18 cellular contexts compared by ENCODE assay signal in the genomic region with DNA sequence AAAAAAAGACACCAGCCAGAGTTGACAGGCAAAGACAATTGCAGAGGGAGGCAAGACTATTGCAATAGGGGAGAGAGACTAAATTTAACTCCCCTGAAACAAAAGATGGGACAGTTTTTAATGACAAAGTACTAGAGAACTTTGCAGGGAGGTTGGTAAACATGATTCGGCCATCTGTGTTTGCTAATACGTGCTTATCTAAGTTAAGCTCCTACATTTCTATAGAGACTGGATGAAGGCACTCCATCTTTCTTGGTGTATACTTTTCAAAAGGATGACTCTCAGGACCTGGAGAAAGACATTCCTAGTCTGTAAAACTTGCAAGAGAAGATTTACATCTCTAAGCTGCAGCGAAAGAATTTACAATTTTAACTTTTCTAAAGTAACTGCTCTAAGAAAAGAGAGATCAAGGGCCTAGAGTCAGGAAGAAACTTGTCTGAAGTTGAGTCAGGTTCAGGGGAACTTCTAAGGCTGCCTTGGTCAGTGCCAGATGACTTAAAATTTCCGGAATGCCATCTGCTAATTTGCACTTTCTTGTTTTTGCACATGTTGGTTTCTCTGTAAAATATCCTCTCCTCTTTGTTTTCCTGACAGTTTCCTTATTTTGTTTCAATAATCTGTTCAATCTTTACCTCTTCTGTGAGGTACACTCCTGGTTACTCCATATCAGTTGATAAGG. TPM values are rescaled to one million over a fixed set of nuclear protein-coding genes. Genes with fewer than 3 reads are reported as not detected.
A peak's percentile ranks its signal among the peaks of the same experiment; 100 is the strongest.
DNase-seq lines count a peak whose midpoint lies in the region; ATAC-seq, FAIRE-seq and TF ChIP-seq lines count a peak whose summit lies in the region.
"Had no signal": no experiment of that assay in that cellular context is flagged by ENCODE, and none has a peak within 500 bp of the region (broad histone marks: within the 10 kb centered on the region; RNA-seq: fewer than 3 reads in every experiment).

No MANE protein-coding gene starts in this region.

- POLR2A ChIA-PET in OCI-LY7 (lab: Charles Lee) = interaction anchor here (0.6 to 3.2 kb wide), 25 partner anchors 10 to 1165 kb away, joined by 3 to 24 read pairs (median 4); a partner anchor contains a TSS

- H2AFZ ChIP-seq in OCI-LY7 (ENCODE audit: low read length) = peak overlapping the region; percentile 28; the same call in 1 of the 2 replicates
- H2AFZ ChIP-seq: PC-9 had no signal

- peaks cover 95% of the 10 kb centered on the region for H3K4me1 ChIP-seq in OCI-LY7 (ENCODE audit: insufficient read depth, low read length, poor library complexity, severe bottlenecking)
- H3K4me1 ChIP-seq: breast epithelium, HAP-1, suprapubic skin had no signal

- peak overlapping the region; percentile 81 for H3K4me2 ChIP-seq in OCI-LY7 (ENCODE audit: low read length)
- H3K4me2 ChIP-seq: PC-9 had no signal

- FAIRE-seq in GM18507 (lab: Jason Lieb, UNC) = peak; percentile 85
- FAIRE-seq in frontal cortex (lab: Jason Lieb, UNC) = no peak

- intact Hi-C loops in OCI-LY7 (cut with micrococcal nuclease; ENCODE audit: unreplicated experiment) = loop anchor here (1.0 to 10.0 kb wide), 7 partner anchors 54 to 1386 kb away; a partner anchor contains a TSS

- peaks cover 33% of the 10 kb centered on the region for H3K36me3 ChIP-seq in OCI-LY7 (ENCODE audit: insufficient read depth, low read length)
- H3K36me3 ChIP-seq: breast epithelium, HAP-1, left lung, suprapubic skin had no signal

- no peaks in the 10 kb centered on the region for H4K20me1 ChIP-seq in OCI-LY7 (ENCODE audit: insufficient read depth, low read length)

- CTCF ChIA-PET in OCI-LY7 (lab: Charles Lee; ENCODE audit: unreplicated experiment) = no interaction called here

- peak overlapping the region; percentile 100 for H3K27ac ChIP-seq in OCI-LY7 (ENCODE audit: low read depth, low read length, poor library complexity, severe bottlenecking)
- H3K27ac ChIP-seq: breast epithelium, left lung, PC-9, suprapubic skin, VCaP had no signal

- DNase-seq in GM18507 (ENCODE audit: extremely low spot score, insufficient read length, low read depth) (no peak), OCI-LY7 (ENCODE audit: low spot score) (peak; percentile 89), OCI-M1 (lab: John Stamatoyannopoulos, UW) (no peak), NCI-H146 treated with DMSO at 0.1 percent for 48 hours (lab: John Stamatoyannopoulos, UW; ENCODE audit: unreplicated experiment) (no peak), frontal cortex (ENCODE audit: low spot score in 2 of 2) (no peak)
- no peak for DNase-seq in activated CD4-positive, alpha-beta T cell treated with anti-CD3 and anti-CD28 coated beads for 1 hour
- DNase-seq: activated naive CD4-positive, alpha-beta T cell treated with anti-CD3 and anti-CD28 coated beads for 36 hours; NCI-H1105 treated with DMSO at 0.1 percent for 48 hours; NCI-H226; PC-9 had no signal

- BruUV-seq in OCI-LY7 (replicated peaks; lab: Mats Ljungman, UMichigan) = TSS peak; percentile 86

- peak overlapping the region; percentile 53 for H3K4me3 ChIP-seq in OCI-LY7 (ENCODE audit: low read depth, low read length, poor library complexity, severe bottlenecking)
- H3K4me3 ChIP-seq: breast epithelium, HAP-1, left lung, PC-9, suprapubic skin had no signal

- peak; percentile 13 for ATAC-seq in GM19467 (IDR thresholded peaks at IDR 0.05; ENCODE audit: unreplicated experiment)
- ATAC-seq in HG03045 (IDR thresholded peaks at IDR 0.05; ENCODE audit: unreplicated experiment) = peak; percentile 42
- ATAC-seq: left lung had no signal

- TF ChIP-seq CTCF in OCI-LY7 (conservative IDR thresholded peaks at IDR 0.05; ENCODE audit: low read length) = no peak

- H3K9me2 ChIP-seq in OCI-LY7 (ENCODE audit: insufficient read depth, low read length) = no peaks in the 10 kb centered on the region

- peaks cover 33% of the 10 kb centered on the region; the same call in 1 of the 2 replicates for H3K9me3 ChIP-seq in OCI-LY7 (ENCODE audit: low read length)
- H3K9me3 ChIP-seq: breast epithelium, HAP-1, suprapubic skin had no signal

- no peaks in the 10 kb centered on the region for H3K79me2 ChIP-seq in OCI-LY7 (ENCODE audit: insufficient read depth, low read depth, low read length)

RNA-seq across cellular contexts. Expression of a gene that starts 10.6 kb away (rescaled TPM):
- 1.0 and 1.7 TPM in 2 replicates for total RNA-seq in OCI-LY7 (2014; rRNA removed; shearing (Covaris generic))
- total RNA-seq in OCI-LY7 (2022) (1.1 and 1.2 TPM in 2 replicates), frontal cortex (0.41 TPM)
- total RNA-seq: activated naive CD4-positive, alpha-beta T cell treated with anti-CD3 and anti-CD28 coated beads for 36 hours; left lung; myocyte; PC-9; suprapubic skin had no signal
